ENCODE assay signal across 8 cellular contexts in genomic region chr9:136244116-136244775, GRCh38. TPM values are rescaled to one million over a fixed set of nuclear protein-coding genes. Genes with fewer than 3 reads are reported as not detected.
A peak's percentile ranks its signal among the peaks of the same experiment; 100 is the strongest.
DNase-seq lines count a peak whose midpoint lies in the region; ATAC-seq and TF ChIP-seq lines count a peak whose summit lies in the region.

No MANE protein-coding gene starts in this region.

- peaks cover 10% of the 10 kb centered on the region for H3K36me3 Mint-ChIP-seq in activated T-cell treated with anti-CD3 and anti-CD28 coated beads, Interleukin-2, amount 50 U/mL, for 4 hours (ENCODE audit: insufficient read depth)
- H3K36me3 Mint-ChIP-seq in immature natural killer cell, result no peaks in the 10 kb centered on the region
- H3K36me3 Mint-ChIP-seq in stimulated activated effector memory CD8-positive, alpha-beta T cell treated with anti-CD3 and anti-CD28 coated beads, Interleukin-12 subunit alpha, Interleukin-12 subunit beta, amount 100 ng/mL, for 72 hours, result peaks cover 7% of the 10 kb centered on the region

- peak; percentile 57 to 76 for ATAC-seq in activated T-cell treated with anti-CD3 and anti-CD28 coated beads, Interleukin-2, amount 50 U/mL, for 4 hours
- peak; percentile 83 for ATAC-seq in stimulated activated effector memory CD8-positive, alpha-beta T cell treated with anti-CD3 and anti-CD28 coated beads, Interleukin-12 subunit alpha, Interleukin-12 subunit beta, amount 100 ng/mL, for 72 hours
- ATAC-seq in HG02678 (IDR thresholded peaks at IDR 0.05; ENCODE audit: unreplicated experiment), result no peak

- peak overlapping the region; percentile 98 for H3K4me3 Mint-ChIP-seq in activated T-cell treated with anti-CD3 and anti-CD28 coated beads, Interleukin-2, amount 50 U/mL, for 4 hours
- peak overlapping the region; percentile 92 to 96 (median 95) for H3K4me3 Mint-ChIP-seq in immature natural killer cell
- peak overlapping the region; percentile 89 for H3K4me3 Mint-ChIP-seq in stimulated activated effector memory CD8-positive, alpha-beta T cell treated with anti-CD3 and anti-CD28 coated beads, Interleukin-12 subunit alpha, Interleukin-12 subunit beta, amount 100 ng/mL, for 72 hours

- no peaks in the 10 kb centered on the region for H3K9me3 ChIP-seq in KOPT-K1 (ENCODE audit: insufficient read depth, low read length, poor library complexity, severe bottlenecking)

- peak overlapping the region; percentile 85 to 97 (median 92) for H3K27ac Mint-ChIP-seq in immature natural killer cell
- H3K27ac Mint-ChIP-seq in stimulated activated effector memory CD8-positive, alpha-beta T cell treated with anti-CD3 and anti-CD28 coated beads, Interleukin-12 subunit alpha, Interleukin-12 subunit beta, amount 100 ng/mL, for 72 hours, result peak overlapping the region; percentile 82

- peak; percentile 60 for DNase-seq in activated T-cell treated with anti-CD3 and anti-CD28 coated beads, Interleukin-2, amount 50 U/mL, for 4 hours
- DNase-seq in immature natural killer cell, result peak; percentile 41 to 56 (median 50)
- peak; percentile 34 to 80 for DNase-seq in stimulated activated effector memory CD8-positive, alpha-beta T cell treated with anti-CD3 and anti-CD28 coated beads, Interleukin-12 subunit alpha, Interleukin-12 subunit beta, amount 100 ng/mL, for 72 hours (ENCODE audit: low spot score in 2 of 2)
- DNase-seq in NCI-H2171 (lab: John Stamatoyannopoulos, UW), result no peak
- no peak for DNase-seq in AG20443 (ENCODE audit: low spot score)

- TF ChIP-seq CTCF in GM12875 (IDR thresholded peaks at IDR 0.05; ENCODE audit: borderline replicate concordance, insufficient read depth, low read depth, low read length), result no peak

- peaks cover 8% of the 10 kb centered on the region; the same call in 1 of the 2 replicates for H3K36me3 ChIP-seq in KOPT-K1 (ENCODE audit: insufficient read depth, low read length)

- H3K4me1 Mint-ChIP-seq in activated T-cell treated with anti-CD3 and anti-CD28 coated beads, Interleukin-2, amount 50 U/mL, for 4 hours (ENCODE audit: low read depth), result peaks cover 47% of the 10 kb centered on the region
- H3K4me1 Mint-ChIP-seq in immature natural killer cell, result peaks cover 40% of the 10 kb centered on the region in 2 donors
- H3K4me1 Mint-ChIP-seq in stimulated activated effector memory CD8-positive, alpha-beta T cell treated with anti-CD3 and anti-CD28 coated beads, Interleukin-12 subunit alpha, Interleukin-12 subunit beta, amount 100 ng/mL, for 72 hours, result peaks cover 42% of the 10 kb centered on the region

- no peaks in the 10 kb centered on the region for H3K9me3 Mint-ChIP-seq in activated T-cell treated with anti-CD3 and anti-CD28 coated beads, Interleukin-2, amount 50 U/mL, for 4 hours
- no peaks in the 10 kb centered on the region for H3K9me3 Mint-ChIP-seq in immature natural killer cell
- no peaks in the 10 kb centered on the region for H3K9me3 Mint-ChIP-seq in stimulated activated effector memory CD8-positive, alpha-beta T cell treated with anti-CD3 and anti-CD28 coated beads, Interleukin-12 subunit alpha, Interleukin-12 subunit beta, amount 100 ng/mL, for 72 hours

- peak overlapping the region; percentile 13 for H3K27ac ChIP-seq in KOPT-K1 (ENCODE audit: low read depth, low read length, poor library complexity, severe bottlenecking)

- no peaks in the 10 kb centered on the region for H3K27me3 Mint-ChIP-seq in activated T-cell treated with anti-CD3 and anti-CD28 coated beads, Interleukin-2, amount 50 U/mL, for 4 hours (ENCODE audit: low read depth)
- peaks cover 2 to 3% (median 2%) of the 10 kb centered on the region in 3 donors for H3K27me3 Mint-ChIP-seq in immature natural killer cell (ENCODE audit: low read depth in 3 of 3)

- peak overlapping the region; percentile 92 for H3K4me3 ChIP-seq in GM12875 (ENCODE audit: low read depth, low read length)

RNA-seq across cellular contexts. Expression of gene QSOX2, which starts 1.4 kb away (rescaled TPM):
- total RNA-seq in activated T-cell treated with anti-CD3 and anti-CD28 coated beads, Interleukin-2, amount 50 U/mL, for 4 hours, result 10 to 100 TPM; 26.9 to 30.3 (median 27.5) TPM
- polyA plus RNA-seq in immature natural killer cell, result under 1 TPM in 2 of 3 donors, not detected in 1; 0.59 to 0.89 TPM

RNA-seq across cellular contexts. Expression of gene LHX3, which starts 39.3 kb away (rescaled TPM):
- under 1 TPM in 2 of 3 donors, not detected in 1; 0.08 to 0.11 TPM for total RNA-seq in activated T-cell treated with anti-CD3 and anti-CD28 coated beads, Interleukin-2, amount 50 U/mL, for 4 hours
- not detected for polyA plus RNA-seq in immature natural killer cell

RNA-seq across cellular contexts. Expression of gene CCDC187, which starts 59.6 kb away (rescaled TPM):
- total RNA-seq in activated T-cell treated with anti-CD3 and anti-CD28 coated beads, Interleukin-2, amount 50 U/mL, for 4 hours, result under 1 TPM in 1 of 3 donors, not detected in 2; 0.11 TPM
- not detected for polyA plus RNA-seq in immature natural killer cell

Comparison
In these comparisons a context has a peak if more than half of its experiments do, and no peak if none do; other contexts are left out.
1. DNase-seq: peak in activated T-cell treated with anti-CD3 and anti-CD28 coated beads, Interleukin-2, amount 50 U/mL, for 4 hours (single experiment), immature natural killer cell (3 of 3) and stimulated activated effector memory CD8-positive, alpha-beta T cell treated with anti-CD3 and anti-CD28 coated beads, Interleukin-12 subunit alpha, Interleukin-12 subunit beta, amount 100 ng/mL, for 72 hours (2 of 2); none in NCI-H2171 (single experiment) and AG20443 (single experiment).
2. Peak in every context shown above with its lines, with median percentiles within 50 percentile points of each other: H3K4me3 Mint-ChIP-seq.